13 cellular contexts compared by ENCODE assay signal in genomic region chr17:10699861-10700260, GRCh38. TPM values are rescaled to one million over a fixed set of nuclear protein-coding genes. Genes with fewer than 3 reads are reported as not detected.
DNase-seq lines count a peak whose midpoint lies in the region; ATAC-seq and TF ChIP-seq lines count a peak whose summit lies in the region.
"Had no signal": no experiment of that assay in that cellular context is flagged by ENCODE, and none has a peak within 500 bp of the region (broad histone marks: within the 10 kb centered on the region; RNA-seq: fewer than 3 reads in every experiment).

No MANE protein-coding gene starts in this region.

- peak; percentile 30 for DNase-seq in activated naive CD4-positive, alpha-beta T cell treated with anti-CD3 and anti-CD28 coated beads for 36 hours
- DNase-seq in activated naive CD4-positive, alpha-beta T cell treated with Interleukin-2 at 50 U/mL for 16 hours, result no peak
- DNase-seq in T-helper 17 cell, result no peak
- DNase-seq in fibroblast of peridontal ligament (ENCODE audit: extremely low read depth), result peak; percentile 26
- DNase-seq in H4 (ENCODE audit: low spot score), result no peak
- no peak for DNase-seq in GM13976 (ENCODE audit: low spot score)
- DNase-seq: heart right ventricle; NCI-H187; stimulated activated CD4-positive, alpha-beta T cell treated with anti-CD3 and anti-CD28 coated beads, Interleukin-2, amount 100 ng/mL, for 48 hours; substantia nigra had no signal

- CTCF ChIA-PET in activated naive CD4-positive, alpha-beta T cell treated with anti-CD3 and anti-CD28 coated beads for 36 hours (lab: Charles Lee), result interaction anchor here (0.6 to 2.5 kb wide), 6 partner anchors 12 to 74 kb away, joined by 3 to 9 read pairs (median 7); no protein-coding TSS in a partner anchor

- H3K36me3 Mint-ChIP-seq in activated naive CD4-positive, alpha-beta T cell treated with anti-CD3 and anti-CD28 coated beads for 36 hours (ENCODE audit: low read depth), result peaks cover 13% of the 10 kb centered on the region
- H3K36me3 Mint-ChIP-seq in T-helper 17 cell (ENCODE audit: low read depth), result no peaks in the 10 kb centered on the region

- H3K27ac Mint-ChIP-seq in activated naive CD4-positive, alpha-beta T cell treated with anti-CD3 and anti-CD28 coated beads for 36 hours, result peak overlapping the region; percentile 93
- peak overlapping the region; percentile 94 for H3K27ac Mint-ChIP-seq in T-helper 17 cell

- intact Hi-C loops in activated naive CD4-positive, alpha-beta T cell treated with anti-CD3 and anti-CD28 coated beads for 36 hours (cut with micrococcal nuclease), result no loop called here

- H3K9me3 ChIP-seq in T-helper 17 cell (ENCODE audit: control insufficient read depth, low read length, poor library complexity, severe bottlenecking), result no peaks in the 10 kb centered on the region
- no peaks in the 10 kb centered on the region for H3K9me3 ChIP-seq in thymus (ENCODE audit: control insufficient read depth)
- H3K9me3 ChIP-seq: heart right ventricle, prostate gland had no signal

- TF ChIP-seq CTCF in GM13976 (IDR thresholded peaks at IDR 0.05; ENCODE audit: borderline replicate concordance, control extremely low read depth, extremely low read depth, insufficient read depth, missing control alignments), result no peak

- peak overlapping the region; percentile 66 for H3K4me3 Mint-ChIP-seq in activated naive CD4-positive, alpha-beta T cell treated with anti-CD3 and anti-CD28 coated beads for 36 hours
- peak overlapping the region; percentile 80 for H3K4me3 Mint-ChIP-seq in T-helper 17 cell

- H3K27ac ChIP-seq in thymus (ENCODE audit: low read depth), result peak overlapping the region; percentile 71

- WGBS in thymus, result 7% methylated on average over 1 of the region's 1 CpG

- H3K4me1 Mint-ChIP-seq in activated naive CD4-positive, alpha-beta T cell treated with anti-CD3 and anti-CD28 coated beads for 36 hours (ENCODE audit: low read depth), result peaks cover 62% of the 10 kb centered on the region
- H3K4me1 Mint-ChIP-seq in T-helper 17 cell, result peaks cover 42% of the 10 kb centered on the region

- in situ Hi-C loops in GM13976 (cut with MboI; ENCODE audit: low sequenced_read_pairs, unreplicated experiment), result no loop called here

- H3K9me3 Mint-ChIP-seq in activated naive CD4-positive, alpha-beta T cell treated with anti-CD3 and anti-CD28 coated beads for 36 hours, result no peaks in the 10 kb centered on the region

- H3K4me1 ChIP-seq in thymus (ENCODE audit: control insufficient read depth, insufficient read depth, low read length), result peaks cover 11% of the 10 kb centered on the region

- peak overlapping the region; percentile 33 for H3K4me3 ChIP-seq in thymus (ENCODE audit: low read length)
- H3K4me3 ChIP-seq: prostate gland had no signal

- H3K27me3 ChIP-seq in thymus (ENCODE audit: control insufficient read depth, insufficient read depth), result no peaks in the 10 kb centered on the region
- H3K27me3 ChIP-seq: heart right ventricle had no signal

- peaks cover 4% of the 10 kb centered on the region for H3K36me3 ChIP-seq in thymus (ENCODE audit: control insufficient read depth, insufficient read depth)

- H3K27me3 Mint-ChIP-seq in activated naive CD4-positive, alpha-beta T cell treated with anti-CD3 and anti-CD28 coated beads for 36 hours (ENCODE audit: low read depth), result no peaks in the 10 kb centered on the region
- no peaks in the 10 kb centered on the region for H3K27me3 Mint-ChIP-seq in T-helper 17 cell

- ATAC-seq in T-helper 17 cell (peak; percentile 23), GM19324 (IDR thresholded peaks at IDR 0.05; ENCODE audit: low FRiP score, unreplicated experiment) (no peak)
- ATAC-seq: heart right ventricle had no signal

RNA-seq across cellular contexts. Expression of gene ADPRM, which starts 2.5 kb away (rescaled TPM):
- 10 to 100 TPM; 11.1 to 12.6 TPM for total RNA-seq in activated naive CD4-positive, alpha-beta T cell treated with anti-CD3 and anti-CD28 coated beads for 36 hours
- 10 to 100 TPM; 17.6 to 20.9 TPM for total RNA-seq in T-helper 17 cell
- 26.2 TPM for polyA plus RNA-seq in thymus
- 8.5 and 8.8 TPM in 2 replicates for total RNA-seq in H4 (2014; rRNA removed; shearing (Covaris generic))

RNA-seq across cellular contexts. Expression of gene SCO1, which starts 2.5 kb away (rescaled TPM):
- 10 to 100 TPM; 34.0 to 37.6 TPM for total RNA-seq in activated naive CD4-positive, alpha-beta T cell treated with anti-CD3 and anti-CD28 coated beads for 36 hours
- 10 to 100 TPM; 16.4 to 17.7 TPM for total RNA-seq in T-helper 17 cell
- 11.4 TPM for polyA plus RNA-seq in thymus
- 24.7 and 27.6 TPM in 2 replicates for total RNA-seq in H4 (2014; rRNA removed; shearing (Covaris generic))

RNA-seq across cellular contexts. Expression of gene TMEM220, which starts 30.0 kb away (rescaled TPM):
- total RNA-seq in activated naive CD4-positive, alpha-beta T cell treated with anti-CD3 and anti-CD28 coated beads for 36 hours, result under 1 TPM; 0.79 to 0.94 TPM
- total RNA-seq in T-helper 17 cell, result under 1 TPM; 0.77 to 0.81 TPM
- 2.6 TPM for polyA plus RNA-seq in thymus
- total RNA-seq in H4 (2014; rRNA removed; shearing (Covaris generic)), result not detected in 2 replicates

RNA-seq across cellular contexts. Expression of gene MYH3, which starts 42.8 kb away (rescaled TPM):
- 1 to 10 TPM; 1.8 to 3.1 TPM for total RNA-seq in activated naive CD4-positive, alpha-beta T cell treated with anti-CD3 and anti-CD28 coated beads for 36 hours
- total RNA-seq in T-helper 17 cell, result 1 to 10 TPM; 2.8 to 3.2 TPM
- 18.0 TPM for polyA plus RNA-seq in thymus
- total RNA-seq in H4 (2014; rRNA removed; shearing (Covaris generic)), result 0.04 TPM in 1 of 2 replicates, not detected in the other

Comparison
In these comparisons a context has a peak if more than half of its experiments do, and no peak if none do; other contexts are left out.
1. DNase-seq: peak in activated naive CD4-positive, alpha-beta T cell treated with anti-CD3 and anti-CD28 coated beads for 36 hours (single experiment) and fibroblast of peridontal ligament (single experiment); none in activated naive CD4-positive, alpha-beta T cell treated with Interleukin-2 at 50 U/mL for 16 hours (single experiment), T-helper 17 cell (0 of 3), H4 (single experiment) and GM13976 (single experiment).